18 cellular contexts compared by ENCODE assay signal in genomic region chr2:217906787-217907186, GRCh38.
DNase-seq lines count a peak whose midpoint lies in the region; ATAC-seq and TF ChIP-seq lines count a peak whose summit lies in the region.
"Had no signal": no experiment of that assay in that cellular context is flagged by ENCODE, and none has a peak within 500 bp of the region (broad histone marks: within the 10 kb centered on the region; RNA-seq: fewer than 3 reads in every experiment).

No MANE protein-coding gene starts in this region.

- POLR2A ChIA-PET in HEK293T (lab: Yijun Ruan, JAX), result no interaction called here

- no TSS peak for BruUV-seq in mammary epithelial cell (replicated peaks; lab: Mats Ljungman, UMichigan)

- H3K4me3 ChIP-seq in breast epithelium (no peak overlapping the region), mammary epithelial cell (replicated peaks in 1 of 3; ENCODE audit: insufficient read depth in 1 of 3, low read depth in 2 of 3, low read length in 3 of 3) (no peak overlapping the region), liver (ENCODE audit: low read depth in 1 of 3, low read length in 3 of 3) (no peak overlapping the region), skeletal muscle tissue (ENCODE audit: low read length in 3 of 3) (no peak overlapping the region), aorta (ENCODE audit: low read length in 2 of 2) (no peak overlapping the region)

- H3K79me2 ChIP-seq in mammary epithelial cell (ENCODE audit: insufficient read depth, low read length), result no peaks in the 10 kb centered on the region

- H3K27ac ChIP-seq in breast epithelium (peak overlapping the region; percentile 90 to 92), mammary epithelial cell (ENCODE audit: insufficient read depth, low read depth, low read length) (no peak overlapping the region), liver (ENCODE audit: low read depth in 1 of 2, low read length in 2 of 2) (peak overlapping the region; percentile 95 to 97), skeletal muscle tissue (ENCODE audit: low read depth, low read length) (peak overlapping the region; percentile 83), aorta (ENCODE audit: low read depth in 1 of 2, low read length in 2 of 2) (peak overlapping the region; percentile 51 to 83)

- H3K4me2 ChIP-seq in mammary epithelial cell (ENCODE audit: insufficient read depth, low read depth, low read length), result no peak overlapping the region

- H3K9ac ChIP-seq in mammary epithelial cell (ENCODE audit: insufficient read depth, low read length), result no peak overlapping the region
- H3K9ac ChIP-seq in liver (ENCODE audit: low read depth in 1 of 2, low read length in 2 of 2), result no peak overlapping the region
- H3K9ac ChIP-seq in skeletal muscle tissue (ENCODE audit: low read depth in 1 of 3, low read length in 3 of 3), result no peak overlapping the region

- no peaks in the 10 kb centered on the region for H4K20me1 ChIP-seq in mammary epithelial cell (ENCODE audit: insufficient read depth, low read length)

- intact Hi-C loops in breast epithelium (cut with DNase I; ENCODE audit: low total_unique reads) (no loop called here), mammary epithelial cell (cut with micrococcal nuclease) (no loop called here), aorta (cut with DNase I) (no loop called here)

- H3K27me3 ChIP-seq in breast epithelium (no peaks in the 10 kb centered on the region), mammary epithelial cell (ENCODE audit: insufficient read depth, low read length) (peaks cover 10% of the 10 kb centered on the region), liver (ENCODE audit: control insufficient read depth in 4 of 4, insufficient read depth in 4 of 4, low read length in 3 of 4) (no peaks in the 10 kb centered on the region), skeletal muscle tissue (ENCODE audit: control insufficient read depth in 3 of 3, insufficient read depth in 3 of 3, low read length in 3 of 3) (no peaks in the 10 kb centered on the region), aorta (ENCODE audit: control insufficient read depth in 1 of 2, insufficient read depth in 2 of 2, low read length in 1 of 2) (no peaks in the 10 kb centered on the region)

- CTCF ChIA-PET in mammary epithelial cell (lab: Charles Lee; ENCODE audit: low non-redundant PET) (no interaction called here), HEK293T (lab: Yijun Ruan, JAX) (no interaction called here)

- in situ Hi-C loops in mammary epithelial cell (cut with MboI; ENCODE audit: low sequenced_read_pairs in 2 of 2), result no loop called here
- in situ Hi-C loops in GM13977 (cut with MboI; ENCODE audit: low pct_unique_long_range_greater_than_20kb, low sequenced_read_pairs, unreplicated experiment), result no loop called here

- WGBS in mammary epithelial cell (ENCODE audit: low coverage, missing lambda C conversion rate), result 100% methylated on average over 2 of the region's 5 CpGs
- 62% methylated on average over 5 of the region's 5 CpGs for WGBS in liver
- 24% methylated on average over 5 of the region's 5 CpGs for WGBS in aorta, 2 donors

- ATAC-seq in aorta (ENCODE audit: low FRiP score), result no peak
- ATAC-seq in GM18867 (IDR thresholded peaks at IDR 0.05; ENCODE audit: unreplicated experiment), result no peak

- DNase-seq in breast epithelium (ENCODE audit: low spot score in 2 of 2), result no peak
- no peak for DNase-seq in mammary epithelial cell
- peak in 1 of 2 donors; percentile 89 for DNase-seq in aorta
- DNase-seq in HEK293T (ENCODE audit: extremely low spot score), result no peak
- no peak for DNase-seq in GM13977 (ENCODE audit: low spot score)
- DNase-seq: 8988T; activated CD4-positive, alpha-beta T cell treated with anti-CD3 and anti-CD28 coated beads, Interleukin-2, amount 50 U/mL, for 48 hours; activated naive CD8-positive, alpha-beta T cell treated with anti-CD3 and anti-CD28 coated beads for 36 hours; activated T-cell treated with anti-CD3 and anti-CD28 coated beads, Interleukin-2, amount 50 U/mL, for 24 hours; GOT3; mesenchymal stem cell; NCI-H187; NCI-H524; nucleus accumbens; stimulated activated CD4-positive, alpha-beta T cell treated with anti-CD3 and anti-CD28 coated beads, Interleukin-15, amount 100 ng/mL, for 24 hours had no signal

- H3K9me3 ChIP-seq in breast epithelium, result no peaks in the 10 kb centered on the region
- H3K9me3 ChIP-seq in mammary epithelial cell (replicated peaks; ENCODE audit: insufficient read depth, low read length), result no peaks in the 10 kb centered on the region
- no peaks in the 10 kb centered on the region for H3K9me3 ChIP-seq in liver (ENCODE audit: control insufficient read depth in 4 of 4, low read length in 3 of 4)
- H3K9me3 ChIP-seq in skeletal muscle tissue (ENCODE audit: control insufficient read depth in 3 of 3, low read length in 3 of 3), result no peaks in the 10 kb centered on the region
- H3K9me3 ChIP-seq in aorta (ENCODE audit: control insufficient read depth, low read length), result no peaks in the 10 kb centered on the region

- no peak for TF ChIP-seq POLR2A in breast epithelium (IDR thresholded peaks at IDR 0.05)

- TF ChIP-seq RAD21 in liver (IDR thresholded peaks at IDR 0.05), result no peak

- TF ChIP-seq CTCF in breast epithelium (IDR thresholded peaks at IDR 0.05), result no peak
- no peak for TF ChIP-seq CTCF in mammary epithelial cell (conservative IDR thresholded peaks at IDR 0.05 in 1 of 2, IDR thresholded peaks at IDR 0.05 in 1 of 2; ENCODE audit: extremely low read depth in 1 of 2, insufficient read depth in 1 of 2, low read depth in 1 of 2, low read length in 2 of 2)
- no peak for TF ChIP-seq CTCF in liver (IDR thresholded peaks at IDR 0.05; ENCODE audit: low read depth, low read length, missing input control)
- TF ChIP-seq CTCF in GM13977 (IDR thresholded peaks at IDR 0.05; ENCODE audit: extremely low read depth, insufficient read depth, missing control alignments), result no peak

- no peaks in the 10 kb centered on the region for H3K36me3 ChIP-seq in breast epithelium
- no peaks in the 10 kb centered on the region for H3K36me3 ChIP-seq in mammary epithelial cell (ENCODE audit: insufficient read depth, low read length)
- no peaks in the 10 kb centered on the region for H3K36me3 ChIP-seq in liver (ENCODE audit: control insufficient read depth in 4 of 4, insufficient read depth in 3 of 4, low read depth in 1 of 4, low read length in 3 of 4)
- H3K36me3 ChIP-seq in skeletal muscle tissue (ENCODE audit: control insufficient read depth in 3 of 3, insufficient read depth in 3 of 3, low read length in 3 of 3), result peaks cover 0 to 15% (median 0%) of the 10 kb centered on the region in 3 donors
- no peaks in the 10 kb centered on the region for H3K36me3 ChIP-seq in aorta (ENCODE audit: control insufficient read depth in 1 of 2, insufficient read depth in 2 of 2, low read length in 1 of 2)

- H3K4me1 ChIP-seq in breast epithelium, result peaks cover 23 to 66% of the 10 kb centered on the region in 2 donors
- H3K4me1 ChIP-seq in mammary epithelial cell (ENCODE audit: insufficient read depth, low read length), result no peaks in the 10 kb centered on the region
- peaks cover 34 to 87% (median 72%) of the 10 kb centered on the region in 4 donors for H3K4me1 ChIP-seq in liver (ENCODE audit: control insufficient read depth in 4 of 4, insufficient read depth in 4 of 4, low read length in 3 of 4)
- peaks cover 92 to 96% (median 95%) of the 10 kb centered on the region in 3 donors for H3K4me1 ChIP-seq in skeletal muscle tissue (ENCODE audit: control insufficient read depth in 3 of 3, insufficient read depth in 3 of 3, low read length in 3 of 3)
- peaks cover 6 to 20% of the 10 kb centered on the region in 2 donors for H3K4me1 ChIP-seq in aorta (ENCODE audit: control insufficient read depth in 1 of 2, insufficient read depth in 2 of 2, low read length in 2 of 2)

- dilution Hi-C loops in mammary epithelial cell (cut with HindIII; ENCODE audit: low sequenced_read_pairs), result no loop called here

- no peak overlapping the region for H2AFZ ChIP-seq in mammary epithelial cell (ENCODE audit: low read depth, low read length)

TF ChIP-seq in liver, 16 proteins besides CTCF, POLR2A, EP300 and RAD21 (continues in another document):
- no peak for TF ChIP-seq MAX (IDR thresholded peaks at IDR 0.05)
- TF ChIP-seq SP1 (IDR thresholded peaks at IDR 0.05), result no peak
- TF ChIP-seq EGR1 (IDR thresholded peaks at IDR 0.05; ENCODE audit: low read depth in 2 of 2), result no peak
- TF ChIP-seq GABPA (IDR thresholded peaks at IDR 0.05 in 1 of 2, conservative IDR thresholded peaks at IDR 0.05 in 1 of 2), result no peak

TF ChIP-seq in HEK293T, 16 proteins besides CTCF, POLR2A, EP300 and RAD21:
- TF ChIP-seq CTBP1 (IDR thresholded peaks at IDR 0.05; ENCODE audit: borderline replicate concordance) (no peak), FOXM1 (IDR thresholded peaks at IDR 0.05; ENCODE audit: borderline replicate concordance) (no peak)
TF ChIP-seq in HEK293T: peak in this region for 0.
